In genomic region chr18:62522178-62522509, GRCh38 we compare ENCODE assay signal across 8 cellular contexts. TPM values are rescaled to one million over a fixed set of nuclear protein-coding genes. Genes with fewer than 3 reads are reported as not detected.
A peak's percentile ranks its signal among the peaks of the same experiment; 100 is the strongest.
DNase-seq lines count a peak whose midpoint lies in the region; ATAC-seq and TF ChIP-seq lines count a peak whose summit lies in the region.

No MANE protein-coding gene starts in this region.

- H3K9me2 ChIP-seq in PC-9 (ENCODE audit: insufficient read depth) = no peaks in the 10 kb centered on the region

- H3K4me1 ChIP-seq in PC-9 (replicated peaks; ENCODE audit: insufficient read depth) (peaks cover 25% of the 10 kb centered on the region), esophagus muscularis mucosa (peaks cover 18 to 34% (median 25%) of the 10 kb centered on the region in 4 donors), ovary (ENCODE audit: insufficient read depth) (peaks cover 7% of the 10 kb centered on the region)

- WGBS in esophagus muscularis mucosa = 3% methylated on average over 10 of the region's 32 CpGs
- WGBS in ovary, 3 donors = 0 to 1% (median 1%) methylated on average over 27 to 32 of the region's 32 CpGs

- CTCF ChIA-PET in PC-9 (lab: Charles Lee) = no interaction called here

- H3K36me3 ChIP-seq in PC-9 (ENCODE audit: low read depth) = no peaks in the 10 kb centered on the region
- no peaks in the 10 kb centered on the region for H3K36me3 ChIP-seq in esophagus muscularis mucosa
- no peaks in the 10 kb centered on the region for H3K36me3 ChIP-seq in ovary

- TSS peak; percentile 37 for BruUV-seq in PC-9 (replicated peaks; lab: Mats Ljungman, UMichigan)

- no peak for TF ChIP-seq POLR2A in esophagus muscularis mucosa (IDR thresholded peaks at IDR 0.05; ENCODE audit: low read depth)
- no peak for TF ChIP-seq POLR2A in ovary (IDR thresholded peaks at IDR 0.05)

- H3K4me2 ChIP-seq in PC-9 = peak overlapping the region; percentile 92

- H2AFZ ChIP-seq in PC-9 = peak overlapping the region; percentile 77

- TF ChIP-seq EP300 in esophagus muscularis mucosa (IDR thresholded peaks at IDR 0.05) = no peak
- TF ChIP-seq EP300 in ovary (IDR thresholded peaks at IDR 0.05) = no peak

- peak overlapping the region; percentile 60 for H3K4me3 ChIP-seq in PC-9
- H3K4me3 ChIP-seq in esophagus muscularis mucosa = peak overlapping the region; percentile 91 to 96 (median 94)
- H3K4me3 ChIP-seq in ovary = peak overlapping the region; percentile 90

- peaks cover 39% of the 10 kb centered on the region for H3K79me2 ChIP-seq in PC-9 (ENCODE audit: low read depth)

- DNase-seq in NCI-H345 (lab: John Stamatoyannopoulos, UW) = peak; percentile 62
- DNase-seq in NCI-H345 treated with DMSO at 0.1 percent for 48 hours (lab: John Stamatoyannopoulos, UW; ENCODE audit: unreplicated experiment) = no peak
- no peak for DNase-seq in PC-9
- peak; percentile 91 for DNase-seq in esophagus muscularis mucosa (ENCODE audit: extremely low spot score)
- DNase-seq in ovary = no peak
- DNase-seq in MV-4-11 (lab: John Stamatoyannopoulos, UW) = no peak
- no peak for DNase-seq in mucosa of gallbladder (ENCODE audit: low spot score)

- POLR2A ChIA-PET in PC-9 (lab: Charles Lee; ENCODE audit: unreplicated experiment) = no interaction called here

- H4K20me1 ChIP-seq in PC-9 (ENCODE audit: insufficient read depth) = no peaks in the 10 kb centered on the region

- H3K9me3 ChIP-seq in PC-9 (ENCODE audit: insufficient read depth, low read depth) = no peaks in the 10 kb centered on the region
- H3K9me3 ChIP-seq in esophagus muscularis mucosa = no peaks in the 10 kb centered on the region
- H3K9me3 ChIP-seq in ovary = no peaks in the 10 kb centered on the region

- peak; percentile 7 for ATAC-seq in HG02642 (IDR thresholded peaks at IDR 0.05; ENCODE audit: poor library complexity, unreplicated experiment)

- intact Hi-C loops in PC-9 (cut with micrococcal nuclease; ENCODE audit: unreplicated experiment) (loop anchor here (2.0 to 10.0 kb wide), 3 partner anchors 35 to 197 kb away; partner anchors contain the start of gene TNFRSF11A), esophagus muscularis mucosa (cut with DNase I) (loop anchor here (5.0 to 10.0 kb wide), 3 partner anchors 95 to 1453 kb away; partner anchors contain the start of genes PHLPP1 and SERPINB8), ovary (cut with DNase I) (loop anchor here in 2 of 4 donors (5.0 to 10.0 kb wide), 5 partner anchors 85 to 903 kb away; partner anchors contain the start of genes KDSR (in 1 of the 2), PHLPP1 (in 1 of the 2), PIGN (in 1 of the 2) and RELCH (in 1 of the 2))

- peaks cover 14% of the 10 kb centered on the region for H3F3A ChIP-seq in PC-9 (ENCODE audit: insufficient read depth, low read depth)

- TF ChIP-seq CTCF in PC-9 (conservative IDR thresholded peaks at IDR 0.05) (no peak), esophagus muscularis mucosa (IDR thresholded peaks at IDR 0.05) (no peak), ovary (IDR thresholded peaks at IDR 0.05) (no peak)

- H3K27ac ChIP-seq in PC-9 (peak overlapping the region; percentile 53), esophagus muscularis mucosa (replicated peaks in 1 of 4) (peak overlapping the region; percentile 95 to 99 (median 98)), ovary (peak overlapping the region; percentile 87 to 99)

- H3K27me3 ChIP-seq in PC-9 (ENCODE audit: insufficient read depth, low read depth) (no peaks in the 10 kb centered on the region), esophagus muscularis mucosa (no peaks in the 10 kb centered on the region), ovary (no peaks in the 10 kb centered on the region)

RNA-seq across cellular contexts. Expression of gene ZCCHC2, which starts 0.7 kb away (rescaled TPM):
- total RNA-seq in PC-9 (2021) = 12.0 and 18.1 TPM in 2 replicates
- 10 to 100 TPM; 18.9 to 26.1 (median 23.8) TPM for total RNA-seq in esophagus muscularis mucosa
- 10 to 100 TPM; 14.8 to 24.5 (median 22.3) TPM for total RNA-seq in ovary
- polyA plus RNA-seq in ovary = 10 to 100 TPM in 1 of 2 donors, 1 to 10 TPM in 1; 7.7 to 21.9 TPM
- 38.2 TPM for total RNA-seq in mucosa of gallbladder

Comparison
In these comparisons a context has a peak if more than half of its experiments do, and no peak if none do; other contexts are left out.
1. DNase-seq: peak in NCI-H345 (single experiment) and esophagus muscularis mucosa (single experiment); none in NCI-H345 treated with DMSO at 0.1 percent for 48 hours (single experiment), PC-9 (0 of 2), ovary (0 of 5), MV-4-11 (single experiment) and mucosa of gallbladder (single experiment).
2. Peak in every context shown above with its lines, with median percentiles within 50 percentile points of each other: H3K27ac ChIP-seq and H3K4me3 ChIP-seq.